Comparison of ENCODE assay signal across 8 cellular contexts in genomic region chr18:36297419-36298112, GRCh38. TPM values are rescaled to one million over a fixed set of nuclear protein-coding genes. Genes with fewer than 3 reads are reported as not detected.
DNase-seq lines count a peak whose midpoint lies in the region; ATAC-seq and TF ChIP-seq lines count a peak whose summit lies in the region.

FHOD3 (plus strand) TSS chr18:36297713; CDS start chr18:36297836, 123 bp downstream.

- no peak for TF ChIP-seq CTCF in glutamatergic neuron (IDR thresholded peaks at IDR 0.05; ENCODE audit: partially characterized antibody, unreplicated experiment)
- no peak for TF ChIP-seq CTCF in CD4-positive, alpha-beta T cell (IDR thresholded peaks at IDR 0.05)

- H3K27me3 Mint-ChIP-seq in activated CD8-positive, alpha-beta T cell treated with anti-CD3 and anti-CD28 coated beads, Interleukin-2, amount 10 ng/mL, durations not matched to agents 7 days and 5 days (ENCODE audit: low read depth): peaks cover 27% of the 10 kb centered on the region
- H3K27me3 Mint-ChIP-seq in glutamatergic neuron (ENCODE audit: unreplicated experiment): no peaks in the 10 kb centered on the region
- H3K27me3 Mint-ChIP-seq in CD4-positive, alpha-beta T cell: peaks cover 40% of the 10 kb centered on the region

- CTCF ChIA-PET in activated CD8-positive, alpha-beta T cell treated with anti-CD3 and anti-CD28 coated beads, Interleukin-2, amount 10 ng/mL, durations not matched to agents 7 days and 5 days (lab: Charles Lee): no interaction called here
- CTCF ChIA-PET in CD4-positive, alpha-beta T cell (lab: Charles Lee): no interaction called here

- peak; percentile 55 for DNase-seq in HuH-7 (ENCODE audit: low spot score)
- DNase-seq in activated CD8-positive, alpha-beta T cell treated with anti-CD3 and anti-CD28 coated beads, Interleukin-2, amount 10 ng/mL, durations not matched to agents 7 days and 5 days: no peak
- DNase-seq in glutamatergic neuron: peak; percentile 86
- DNase-seq in CD4-positive, alpha-beta T cell: no peak
- DNase-seq in NOMO-1 treated with dmso at 0.1 percent for 144 hours (lab: John Stamatoyannopoulos, UW; ENCODE audit: unreplicated experiment): no peak

- POLR2A ChIA-PET in activated CD8-positive, alpha-beta T cell treated with anti-CD3 and anti-CD28 coated beads, Interleukin-2, amount 10 ng/mL, durations not matched to agents 7 days and 5 days (lab: Charles Lee): no interaction called here
- POLR2A ChIA-PET in CD4-positive, alpha-beta T cell (lab: Charles Lee): no interaction called here

- H3K4me1 Mint-ChIP-seq in activated CD8-positive, alpha-beta T cell treated with anti-CD3 and anti-CD28 coated beads, Interleukin-2, amount 10 ng/mL, durations not matched to agents 7 days and 5 days (ENCODE audit: low read depth): no peaks in the 10 kb centered on the region
- peaks cover 3% of the 10 kb centered on the region for H3K4me1 Mint-ChIP-seq in glutamatergic neuron (ENCODE audit: low read depth, unreplicated experiment)
- no peaks in the 10 kb centered on the region for H3K4me1 Mint-ChIP-seq in CD4-positive, alpha-beta T cell (ENCODE audit: low read depth)

- intact Hi-C loops in CD4-positive, alpha-beta T cell (cut with DNase I, micrococcal nuclease): no loop called here

- H3K4me3 Mint-ChIP-seq in activated CD8-positive, alpha-beta T cell treated with anti-CD3 and anti-CD28 coated beads, Interleukin-2, amount 10 ng/mL, durations not matched to agents 7 days and 5 days: peak within 1 kb of the TSS; percentile 16
- peak within 1 kb of the TSS; percentile 64 for H3K4me3 Mint-ChIP-seq in glutamatergic neuron (ENCODE audit: unreplicated experiment)
- no peak within 1 kb of the TSS for H3K4me3 Mint-ChIP-seq in CD4-positive, alpha-beta T cell

- no peaks in the 10 kb centered on the region for H3K9me3 Mint-ChIP-seq in activated CD8-positive, alpha-beta T cell treated with anti-CD3 and anti-CD28 coated beads, Interleukin-2, amount 10 ng/mL, durations not matched to agents 7 days and 5 days (ENCODE audit: insufficient read depth)
- H3K9me3 Mint-ChIP-seq in glutamatergic neuron (ENCODE audit: unreplicated experiment): peaks cover 5% of the 10 kb centered on the region
- H3K9me3 Mint-ChIP-seq in CD4-positive, alpha-beta T cell: no peaks in the 10 kb centered on the region

- peak within 1 kb of the TSS; percentile 70; the same call in 1 of the 2 replicates for H3K9ac ChIP-seq in ES-I3 (ENCODE audit: low read depth, low read length)

- H3K36me3 Mint-ChIP-seq in activated CD8-positive, alpha-beta T cell treated with anti-CD3 and anti-CD28 coated beads, Interleukin-2, amount 10 ng/mL, durations not matched to agents 7 days and 5 days (ENCODE audit: low read depth): no peaks in the 10 kb centered on the region
- peaks cover 12% of the 10 kb centered on the region for H3K36me3 Mint-ChIP-seq in glutamatergic neuron (ENCODE audit: unreplicated experiment)
- H3K36me3 Mint-ChIP-seq in CD4-positive, alpha-beta T cell (ENCODE audit: low read depth): no peaks in the 10 kb centered on the region

- peak; percentile 66 for ATAC-seq in GM21515 (IDR thresholded peaks at IDR 0.05; ENCODE audit: unreplicated experiment)
- peak; percentile 63 for ATAC-seq in activated CD8-positive, alpha-beta T cell treated with anti-CD3 and anti-CD28 coated beads, Interleukin-2, amount 10 ng/mL, durations not matched to agents 7 days and 5 days
- ATAC-seq in CD4-positive, alpha-beta T cell (ENCODE audit: poor library complexity): no peak

- no peaks in the 10 kb centered on the region for H3K27me3 ChIP-seq in neuron (ENCODE audit: insufficient read depth, low read length)
- peaks cover 79% of the 10 kb centered on the region for H3K27me3 ChIP-seq in CD4-positive, alpha-beta T cell (ENCODE audit: control insufficient read depth, insufficient read depth, low read length)

- no peak within 1 kb of the TSS for H3K27ac Mint-ChIP-seq in activated CD8-positive, alpha-beta T cell treated with anti-CD3 and anti-CD28 coated beads, Interleukin-2, amount 10 ng/mL, durations not matched to agents 7 days and 5 days
- H3K27ac Mint-ChIP-seq in glutamatergic neuron (ENCODE audit: unreplicated experiment): no peak within 1 kb of the TSS
- H3K27ac Mint-ChIP-seq in CD4-positive, alpha-beta T cell: no peak within 1 kb of the TSS

- H3K9me3 ChIP-seq in ES-I3 (ENCODE audit: control insufficient read depth, insufficient read depth, low read length): no peaks in the 10 kb centered on the region
- H3K9me3 ChIP-seq in neuron (ENCODE audit: low read length): peaks cover 4% of the 10 kb centered on the region
- no peaks in the 10 kb centered on the region for H3K9me3 ChIP-seq in CD4-positive, alpha-beta T cell (ENCODE audit: control insufficient read depth, low read length)

- no peaks in the 10 kb centered on the region for H3K4me1 ChIP-seq in ES-I3 (ENCODE audit: insufficient read depth, low read length)
- peaks cover 12% of the 10 kb centered on the region for H3K4me1 ChIP-seq in neuron (ENCODE audit: insufficient read depth, low read length)

- H2AFZ ChIP-seq in neuron (ENCODE audit: low read depth, low read length): peak within 1 kb of the TSS; percentile 62

- peak within 1 kb of the TSS; percentile 89 for H3K4me3 ChIP-seq in neuron (ENCODE audit: low read length)

- H3K36me3 ChIP-seq in ES-I3 (ENCODE audit: insufficient read depth, low read length) (no peaks in the 10 kb centered on the region), neuron (ENCODE audit: insufficient read depth, low read length) (no peaks in the 10 kb centered on the region)

- H3K27ac ChIP-seq in CD4-positive, alpha-beta T cell (ENCODE audit: low read depth, low read length): no peak within 1 kb of the TSS

RNA-seq across cellular contexts. Expression of gene FHOD3, which starts in this region (rescaled TPM):
- total RNA-seq in activated CD8-positive, alpha-beta T cell treated with anti-CD3 and anti-CD28 coated beads, Interleukin-2, amount 10 ng/mL, durations not matched to agents 7 days and 5 days: not detected
- 21.2 TPM for total RNA-seq in glutamatergic neuron (ENCODE audit: unreplicated experiment)
- not detected for total RNA-seq in CD4-positive, alpha-beta T cell

Comparison
In these comparisons a context has a peak if more than half of its experiments do, and no peak if none do; other contexts are left out.
1. RNA of gene FHOD3 (total RNA-seq): 21.2 TPM in glutamatergic neuron (single experiment); not detected in CD4-positive, alpha-beta T cell and not detected in activated CD8-positive, alpha-beta T cell treated with anti-CD3 and anti-CD28 coated beads, Interleukin-2, amount 10 ng/mL, durations not matched to agents 7 days and 5 days; every median in the first group is over 10 times any median in the second.
2. Peak in ATAC-seq in activated CD8-positive, alpha-beta T cell treated with anti-CD3 and anti-CD28 coated beads, Interleukin-2, amount 10 ng/mL, durations not matched to agents 7 days and 5 days; RNA of the gene not detected or under 1 TPM.
3. DNase-seq: peak in HuH-7 (single experiment) and glutamatergic neuron (single experiment); none in activated CD8-positive, alpha-beta T cell treated with anti-CD3 and anti-CD28 coated beads, Interleukin-2, amount 10 ng/mL, durations not matched to agents 7 days and 5 days (single experiment), CD4-positive, alpha-beta T cell (0 of 10) and NOMO-1 treated with dmso at 0.1 percent for 144 hours (single experiment).